In genomic region chr7:39530996-39531395, GRCh38 we compare ENCODE assay signal across 22 cellular contexts.
"Had no signal": no experiment of that assay in that cellular context is flagged by ENCODE, and none has a peak within 500 bp of the region (broad histone marks: within the 10 kb centered on the region; RNA-seq: fewer than 3 reads in every experiment).

No MANE protein-coding gene starts in this region.

- H3K36me3 Mint-ChIP-seq: immature natural killer cell; naive thymus-derived CD8-positive, alpha-beta T cell; stimulated activated effector memory CD8-positive, alpha-beta T cell treated with anti-CD3 and anti-CD28 coated beads, Interleukin-12 subunit alpha, Interleukin-12 subunit beta, amount 100 ng/mL, for 72 hours had no signal

- H3K27ac ChIP-seq: coronary artery, dorsolateral prefrontal cortex, heart right ventricle, ovary, thoracic aorta had no signal

- H3K27ac Mint-ChIP-seq: immature natural killer cell; naive thymus-derived CD8-positive, alpha-beta T cell; stimulated activated effector memory CD8-positive, alpha-beta T cell treated with anti-CD3 and anti-CD28 coated beads, Interleukin-12 subunit alpha, Interleukin-12 subunit beta, amount 100 ng/mL, for 72 hours had no signal

- H3K4me3 Mint-ChIP-seq: immature natural killer cell; naive thymus-derived CD8-positive, alpha-beta T cell; stimulated activated effector memory CD8-positive, alpha-beta T cell treated with anti-CD3 and anti-CD28 coated beads, Interleukin-12 subunit alpha, Interleukin-12 subunit beta, amount 100 ng/mL, for 72 hours; stimulated activated naive CD8-positive, alpha-beta T cell treated with anti-CD3 and anti-CD28 coated beads, Interleukin-15, amount 100 ng/mL, for 72 hours had no signal

- H3K4me3 ChIP-seq: coronary artery, dorsolateral prefrontal cortex, heart right ventricle, lung, ovary, smooth muscle cell, thoracic aorta had no signal

- ATAC-seq: esophagus mucosa; heart right ventricle; left ventricle myocardium superior; naive thymus-derived CD8-positive, alpha-beta T cell; right cardiac atrium; stimulated activated effector memory CD8-positive, alpha-beta T cell treated with anti-CD3 and anti-CD28 coated beads, Interleukin-12 subunit alpha, Interleukin-12 subunit beta, amount 100 ng/mL, for 72 hours; stimulated activated naive CD8-positive, alpha-beta T cell treated with anti-CD3 and anti-CD28 coated beads, Interleukin-15, amount 100 ng/mL, for 72 hours had no signal

- H3K36me3 ChIP-seq: heart right ventricle, ovary, thoracic aorta had no signal

- H3K9me3 ChIP-seq: heart right ventricle, ovary, thoracic aorta had no signal

- H3K9me3 Mint-ChIP-seq: immature natural killer cell; naive thymus-derived CD8-positive, alpha-beta T cell; stimulated activated effector memory CD8-positive, alpha-beta T cell treated with anti-CD3 and anti-CD28 coated beads, Interleukin-12 subunit alpha, Interleukin-12 subunit beta, amount 100 ng/mL, for 72 hours; stimulated activated naive CD8-positive, alpha-beta T cell treated with anti-CD3 and anti-CD28 coated beads, Interleukin-15, amount 100 ng/mL, for 72 hours had no signal

- H3K27me3 ChIP-seq: dorsolateral prefrontal cortex, ovary had no signal

- H3K4me1 Mint-ChIP-seq: immature natural killer cell; naive thymus-derived CD8-positive, alpha-beta T cell; stimulated activated effector memory CD8-positive, alpha-beta T cell treated with anti-CD3 and anti-CD28 coated beads, Interleukin-12 subunit alpha, Interleukin-12 subunit beta, amount 100 ng/mL, for 72 hours had no signal

- H3K4me1 ChIP-seq: heart right ventricle had no signal

- DNase-seq: caudate nucleus; dorsolateral prefrontal cortex; effector CD8-positive, alpha-beta T cell; heart right ventricle; immature natural killer cell; left ventricle myocardium superior; mesendoderm; naive thymus-derived CD8-positive, alpha-beta T cell; nucleus accumbens; ovary; right cardiac atrium; stimulated activated CD4-positive, alpha-beta T cell treated with anti-CD3 and anti-CD28 coated beads, Interleukin-2, amount 100 ng/mL, for 48 hours; stimulated activated CD8-positive, alpha-beta memory T cell treated with anti-CD3 and anti-CD28 coated beads, Interleukin-4, amount 100 ng/mL, for 48 hours; stimulated activated naive CD8-positive, alpha-beta T cell treated with anti-CD3 and anti-CD28 coated beads, Interleukin-15, amount 100 ng/mL, for 72 hours; substantia nigra; trophoblast cell had no signal
